In genomic region chr1:108085628-108086027, GRCh38 we compare ENCODE assay signal across 8 cellular contexts.
"Had no signal": no experiment of that assay in that cellular context is flagged by ENCODE, and none has a peak within 500 bp of the region (broad histone marks: within the 10 kb centered on the region; RNA-seq: fewer than 3 reads in every experiment).

No MANE protein-coding gene starts in this region.

- DNase-seq: GDM1, GF-D8 had no signal

- H3K4me3 ChIP-seq: GM12878 had no signal

- FAIRE-seq: G401.6, GM12878, GM12891, GM12892, GM18507, GM19239 had no signal

- ATAC-seq: GM12878 had no signal
